Comparison of ENCODE assay signal across 1 cellular context in the genomic region with DNA sequence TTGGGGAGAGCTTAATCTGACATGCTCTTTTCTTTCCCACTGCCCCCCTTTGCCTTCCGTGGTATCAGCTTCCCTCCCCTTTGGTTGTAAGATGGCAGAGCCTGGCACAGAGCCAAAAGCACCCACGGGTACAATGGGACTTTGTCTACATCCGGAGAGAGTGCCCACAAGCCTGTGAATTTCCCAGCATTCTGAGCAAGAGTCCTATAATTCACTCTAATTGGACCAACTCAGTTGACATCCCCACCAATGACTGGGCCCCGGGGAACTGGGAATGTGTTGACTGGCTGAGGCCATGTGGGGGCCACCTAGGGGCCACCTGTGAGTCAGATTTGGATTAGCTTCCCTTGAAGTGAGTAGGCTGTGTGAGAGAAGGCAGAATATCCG.
TF ChIP-seq lines count a peak whose summit lies in the region.

No MANE protein-coding gene starts in this region.

TF ChIP-seq in SK-N-SH treated with all-trans-retinoic acid at 6 μM for 48 hours, 23 proteins besides CTCF, POLR2A, EP300 and RAD21 (continued from another document):
- TF ChIP-seq, protein P1, sequence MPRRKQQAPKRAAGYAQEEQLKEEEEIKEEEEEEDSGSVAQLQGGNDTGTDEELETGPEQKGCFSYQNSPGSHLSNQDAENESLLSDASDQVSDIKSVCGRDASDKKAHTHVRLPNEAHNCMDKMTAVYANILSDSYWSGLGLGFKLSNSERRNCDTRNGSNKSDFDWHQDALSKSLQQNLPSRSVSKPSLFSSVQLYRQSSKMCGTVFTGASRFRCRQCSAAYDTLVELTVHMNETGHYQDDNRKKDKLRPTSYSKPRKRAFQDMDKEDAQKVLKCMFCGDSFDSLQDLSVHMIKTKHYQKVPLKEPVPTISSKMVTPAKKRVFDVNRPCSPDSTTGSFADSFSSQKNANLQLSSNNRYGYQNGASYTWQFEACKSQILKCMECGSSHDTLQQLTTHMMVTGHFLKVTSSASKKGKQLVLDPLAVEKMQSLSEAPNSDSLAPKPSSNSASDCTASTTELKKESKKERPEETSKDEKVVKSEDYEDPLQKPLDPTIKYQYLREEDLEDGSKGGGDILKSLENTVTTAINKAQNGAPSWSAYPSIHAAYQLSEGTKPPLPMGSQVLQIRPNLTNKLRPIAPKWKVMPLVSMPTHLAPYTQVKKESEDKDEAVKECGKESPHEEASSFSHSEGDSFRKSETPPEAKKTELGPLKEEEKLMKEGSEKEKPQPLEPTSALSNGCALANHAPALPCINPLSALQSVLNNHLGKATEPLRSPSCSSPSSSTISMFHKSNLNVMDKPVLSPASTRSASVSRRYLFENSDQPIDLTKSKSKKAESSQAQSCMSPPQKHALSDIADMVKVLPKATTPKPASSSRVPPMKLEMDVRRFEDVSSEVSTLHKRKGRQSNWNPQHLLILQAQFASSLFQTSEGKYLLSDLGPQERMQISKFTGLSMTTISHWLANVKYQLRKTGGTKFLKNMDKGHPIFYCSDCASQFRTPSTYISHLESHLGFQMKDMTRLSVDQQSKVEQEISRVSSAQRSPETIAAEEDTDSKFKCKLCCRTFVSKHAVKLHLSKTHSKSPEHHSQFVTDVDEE (CRISPR knock-in tag; IDR thresholded peaks at IDR 0.05): no peak
- TF ChIP-seq ZC3H10 (CRISPR knock-in tag; IDR thresholded peaks at IDR 0.05) (no peak), CSDC2 (CRISPR knock-in tag; IDR thresholded peaks at IDR 0.05) (no peak), SNAI2 (CRISPR knock-in tag; IDR thresholded peaks at IDR 0.05) (no peak), CREB5 (CRISPR knock-in tag; IDR thresholded peaks at IDR 0.05; ENCODE audit: low read depth) (no peak), ISL1 (CRISPR knock-in tag; IDR thresholded peaks at IDR 0.05) (no peak), TCF4 (CRISPR knock-in tag; IDR thresholded peaks at IDR 0.05; ENCODE audit: borderline replicate concordance) (no peak)
